Comparison of ENCODE assay signal across 19 cellular contexts in genomic region chr3:127390365-127391025, GRCh38.
"Had no signal": no experiment of that assay in that cellular context is flagged by ENCODE, and none has a peak within 500 bp of the region (broad histone marks: within the 10 kb centered on the region; RNA-seq: fewer than 3 reads in every experiment).

No MANE protein-coding gene starts in this region.

- ATAC-seq: heart left ventricle, left lobe of liver, psoas muscle had no signal

- H3K27me3 ChIP-seq: right lobe of liver, thyroid gland, upper lobe of left lung, vagina had no signal

- H3K4me3 ChIP-seq: dorsolateral prefrontal cortex, heart left ventricle, lung, psoas muscle, right lobe of liver, suprapubic skin, thyroid gland, upper lobe of left lung, vagina had no signal

- H3K9me3 ChIP-seq: heart left ventricle, neutrophil, psoas muscle, right lobe of liver, suprapubic skin, thyroid gland, upper lobe of left lung, vagina had no signal

- DNase-seq: cortex of kidney; dorsolateral prefrontal cortex; effector CD8-positive, alpha-beta T cell; hippocampal formation; mesenchymal stem cell; naive thymus-derived CD4-positive, alpha-beta T cell; nephron progenitor cell; psoas muscle; retina; stimulated activated naive CD4-positive, alpha-beta T cell; thyroid gland had no signal

- H3K27ac ChIP-seq: dorsolateral prefrontal cortex, heart left ventricle, neutrophil, psoas muscle, right lobe of liver, suprapubic skin, thyroid gland, vagina had no signal

- H3K36me3 ChIP-seq: heart left ventricle, neutrophil, right lobe of liver, suprapubic skin, thyroid gland, upper lobe of left lung, vagina had no signal

- H3K4me1 ChIP-seq: heart left ventricle, psoas muscle, right lobe of liver, suprapubic skin, thyroid gland, upper lobe of left lung, vagina had no signal
